In genomic region chr3:188370081-188370830, GRCh38 we compare ENCODE assay signal across 18 cellular contexts.
DNase-seq lines count a peak whose midpoint lies in the region; ATAC-seq and TF ChIP-seq lines count a peak whose summit lies in the region.
"Had no signal": no experiment of that assay in that cellular context is flagged by ENCODE, and none has a peak within 500 bp of the region (broad histone marks: within the 10 kb centered on the region; RNA-seq: fewer than 3 reads in every experiment).

No MANE protein-coding gene starts in this region.

- TF ChIP-seq CTCF in Calu3 (IDR thresholded peaks at IDR 0.05; ENCODE audit: unreplicated experiment) = no peak
- no peak for TF ChIP-seq CTCF in chondrocyte (IDR thresholded peaks at IDR 0.05)
- TF ChIP-seq CTCF in neural crest cell (conservative IDR thresholded peaks at IDR 0.05) = no peak

- H3K4me3 Mint-ChIP-seq in Calu3 (ENCODE audit: low read depth, unreplicated experiment) = no peak overlapping the region
- no peak overlapping the region for H3K4me3 Mint-ChIP-seq in chondrocyte (ENCODE audit: unreplicated experiment)
- no peak overlapping the region for H3K4me3 Mint-ChIP-seq in neural crest cell
- H3K4me3 Mint-ChIP-seq in activated naive CD8-positive, alpha-beta T cell treated with anti-CD3 and anti-CD28 coated beads for 36 hours = no peak overlapping the region
- H3K4me3 Mint-ChIP-seq: HFFc6, neural progenitor cell had no signal

- no TSS peak for BruUV-seq in Calu3 (replicated peaks; lab: Mats Ljungman, UMichigan)

- CTCF ChIA-PET in Calu3 (lab: Charles Lee) = interaction anchor here (1.0 kb wide), 1 partner anchor 20 kb away, joined by 3 read pairs; no protein-coding TSS in a partner anchor

- intact Hi-C loops in Calu3 (cut with micrococcal nuclease; ENCODE audit: unreplicated experiment) = no loop called here

- H3K27me3 Mint-ChIP-seq in Calu3 (ENCODE audit: unreplicated experiment) (no peaks in the 10 kb centered on the region), chondrocyte (ENCODE audit: low read depth) (no peaks in the 10 kb centered on the region), neural crest cell (ENCODE audit: low read depth) (no peaks in the 10 kb centered on the region)
- H3K27me3 Mint-ChIP-seq in activated naive CD8-positive, alpha-beta T cell treated with anti-CD3 and anti-CD28 coated beads for 36 hours = no peaks in the 10 kb centered on the region

- H3K9me3 Mint-ChIP-seq in Calu3 (ENCODE audit: low read depth, unreplicated experiment) (no peaks in the 10 kb centered on the region), chondrocyte (ENCODE audit: low read depth) (peaks cover 2% of the 10 kb centered on the region), neural crest cell (no peaks in the 10 kb centered on the region)
- peaks cover 4% of the 10 kb centered on the region for H3K9me3 Mint-ChIP-seq in activated naive CD8-positive, alpha-beta T cell treated with anti-CD3 and anti-CD28 coated beads for 36 hours
- H3K9me3 Mint-ChIP-seq: HFFc6 had no signal

- no peaks in the 10 kb centered on the region for H3K36me3 Mint-ChIP-seq in Calu3 (ENCODE audit: insufficient read depth, unreplicated experiment)
- peaks cover 8% of the 10 kb centered on the region for H3K36me3 Mint-ChIP-seq in chondrocyte (ENCODE audit: low read depth)
- peaks cover 3% of the 10 kb centered on the region for H3K36me3 Mint-ChIP-seq in neural crest cell (ENCODE audit: low read depth)
- peaks cover 9% of the 10 kb centered on the region for H3K36me3 Mint-ChIP-seq in activated naive CD8-positive, alpha-beta T cell treated with anti-CD3 and anti-CD28 coated beads for 36 hours

- H3K27ac Mint-ChIP-seq in Calu3 (ENCODE audit: unreplicated experiment) (peak overlapping the region; percentile 39), chondrocyte (ENCODE audit: unreplicated experiment) (peak overlapping the region; percentile 45), neural crest cell (ENCODE audit: unreplicated experiment) (peak overlapping the region; percentile 62)
- H3K27ac Mint-ChIP-seq in activated naive CD8-positive, alpha-beta T cell treated with anti-CD3 and anti-CD28 coated beads for 36 hours = no peak overlapping the region
- H3K27ac Mint-ChIP-seq: HFFc6, neural progenitor cell had no signal

- H3K4me1 Mint-ChIP-seq in Calu3 (ENCODE audit: low read depth, unreplicated experiment) (peaks cover 49% of the 10 kb centered on the region), chondrocyte (ENCODE audit: low read depth) (peaks cover 31% of the 10 kb centered on the region), neural crest cell (peaks cover 18% of the 10 kb centered on the region)
- peaks cover 16% of the 10 kb centered on the region for H3K4me1 Mint-ChIP-seq in activated naive CD8-positive, alpha-beta T cell treated with anti-CD3 and anti-CD28 coated beads for 36 hours

- DNase-seq in Calu3 (peak; percentile 28), ELF-1 (ENCODE audit: low read depth, low spot score) (peak; percentile 11), chondrocyte (ENCODE audit: low spot score) (no peak), neural crest cell (ENCODE audit: low read depth, low spot score) (no peak)
- no peak for DNase-seq in activated naive CD8-positive, alpha-beta T cell treated with anti-CD3 and anti-CD28 coated beads for 36 hours
- DNase-seq in NK-92 treated with Interleukin-12 subunit alpha and Interleukin-12 subunit beta, amount 100 ng/mL, for 24 hours (lab: John Stamatoyannopoulos, UW) = no peak
- DNase-seq: activated CD8-positive, alpha-beta memory T cell treated with anti-CD3 and anti-CD28 coated beads, Interleukin-2, amount 50 U/mL, for 48 hours; activated naive CD4-positive, alpha-beta T cell treated with anti-CD3 and anti-CD28 coated beads, Interleukin-2, amount 50 U/mL, for 16 hours; AML-193; body of pancreas; HFFc6; Karpas-422; left lung; NCI-H1105; NCI-H69; OCI-M1 had no signal

- ATAC-seq in GM21786 (IDR thresholded peaks at IDR 0.05; ENCODE audit: unreplicated experiment) = no peak
- ATAC-seq: body of pancreas, left lung had no signal

Comparison
In these comparisons a context has a peak if more than half of its experiments do, and no peak if none do; other contexts are left out.
1. DNase-seq: peak in Calu3 (single experiment) and ELF-1 (single experiment); none in chondrocyte (single experiment), neural crest cell (single experiment), activated naive CD8-positive, alpha-beta T cell treated with anti-CD3 and anti-CD28 coated beads for 36 hours (single experiment) and NK-92 treated with Interleukin-12 subunit alpha and Interleukin-12 subunit beta, amount 100 ng/mL, for 24 hours (single experiment).